Comparison of ENCODE assay signal across 1 cellular context in the genomic region with DNA sequence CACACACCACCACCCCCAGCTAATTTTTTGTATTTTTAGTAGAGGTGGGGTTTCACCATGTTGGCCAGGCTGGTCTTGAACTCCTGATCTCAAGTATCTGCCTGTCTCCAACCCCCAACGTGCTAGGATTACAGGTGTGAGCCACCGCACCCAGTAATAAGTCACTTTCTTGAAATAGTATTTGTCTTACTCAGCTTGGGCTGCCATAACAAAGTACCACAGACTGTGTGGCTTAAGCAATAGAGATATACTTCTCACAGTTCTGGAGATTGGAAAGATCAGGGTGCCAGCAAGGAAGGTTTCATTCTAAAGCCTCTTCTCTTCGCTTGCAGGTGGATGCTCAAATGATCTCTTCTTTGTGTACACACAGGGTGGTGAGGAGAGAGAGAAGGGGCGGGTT.
TF ChIP-seq lines count a peak whose summit lies in the region.

No MANE protein-coding gene starts in this region.

TF ChIP-seq in A549, 52 proteins besides CTCF, POLR2A, EP300 and RAD21 (continued from another document):
- TF ChIP-seq, protein P1, sequence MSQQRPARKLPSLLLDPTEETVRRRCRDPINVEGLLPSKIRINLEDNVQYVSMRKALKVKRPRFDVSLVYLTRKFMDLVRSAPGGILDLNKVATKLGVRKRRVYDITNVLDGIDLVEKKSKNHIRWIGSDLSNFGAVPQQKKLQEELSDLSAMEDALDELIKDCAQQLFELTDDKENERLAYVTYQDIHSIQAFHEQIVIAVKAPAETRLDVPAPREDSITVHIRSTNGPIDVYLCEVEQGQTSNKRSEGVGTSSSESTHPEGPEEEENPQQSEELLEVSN (IDR thresholded peaks at IDR 0.05; ENCODE audit: borderline replicate concordance, low read depth) = no peak
- TF ChIP-seq CHD2 (IDR thresholded peaks at IDR 0.05; ENCODE audit: low read length, partially characterized antibody) (no peak), ZFP36 (IDR thresholded peaks at IDR 0.05; ENCODE audit: borderline replicate concordance, partially characterized antibody) (no peak), ZNF302 (CRISPR knock-in tag; IDR thresholded peaks at IDR 0.05) (no peak), KDM5A (IDR thresholded peaks at IDR 0.05) (no peak), BHLHE40 (IDR thresholded peaks at IDR 0.05; ENCODE audit: low read depth, low read length) (no peak), JUNB (IDR thresholded peaks at IDR 0.05) (no peak), FOSB (CRISPR knock-in tag; IDR thresholded peaks at IDR 0.05) (no peak), NR3C1 (IDR thresholded peaks at IDR 0.05) (no peak)
- TF ChIP-seq, protein P2, sequence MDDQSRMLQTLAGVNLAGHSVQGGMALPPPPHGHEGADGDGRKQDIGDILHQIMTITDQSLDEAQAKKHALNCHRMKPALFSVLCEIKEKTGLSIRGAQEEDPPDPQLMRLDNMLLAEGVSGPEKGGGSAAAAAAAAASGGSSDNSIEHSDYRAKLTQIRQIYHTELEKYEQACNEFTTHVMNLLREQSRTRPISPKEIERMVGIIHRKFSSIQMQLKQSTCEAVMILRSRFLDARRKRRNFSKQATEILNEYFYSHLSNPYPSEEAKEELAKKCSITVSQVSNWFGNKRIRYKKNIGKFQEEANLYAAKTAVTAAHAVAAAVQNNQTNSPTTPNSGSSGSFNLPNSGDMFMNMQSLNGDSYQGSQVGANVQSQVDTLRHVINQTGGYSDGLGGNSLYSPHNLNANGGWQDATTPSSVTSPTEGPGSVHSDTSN (IDR thresholded peaks at IDR 0.05) = no peak
TF ChIP-seq in A549: peak in this region for 0.
